ENCODE assay signal across 8 cellular contexts in the genomic region with DNA sequence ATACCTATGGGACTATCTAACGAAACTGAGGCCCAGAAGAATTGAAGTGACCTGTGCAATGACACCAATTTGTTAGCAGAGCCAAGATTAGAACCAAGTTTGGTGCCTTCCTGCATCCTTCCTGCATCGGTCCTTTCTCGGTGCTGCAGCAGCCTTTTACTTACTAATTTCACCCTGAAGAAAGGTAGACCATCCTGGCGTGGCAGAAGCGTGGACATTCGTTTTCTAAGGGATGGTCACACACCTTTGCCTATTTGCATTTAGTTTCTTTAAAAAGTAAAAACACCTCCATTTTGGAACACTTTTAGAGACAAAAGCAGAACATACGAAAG. TPM values are rescaled to one million over a fixed set of nuclear protein-coding genes. Genes with fewer than 3 reads are reported as not detected.
DNase-seq lines count a peak whose midpoint lies in the region; ATAC-seq and TF ChIP-seq lines count a peak whose summit lies in the region.

No MANE protein-coding gene starts in this region.

- peak overlapping the region; percentile 87 to 94 (median 87) for H3K27ac ChIP-seq in Peyer's patch

- DNase-seq in activated naive CD4-positive, alpha-beta T cell treated with Interleukin-2 at 50 U/mL for 16 hours = peak; percentile 3
- no peak for DNase-seq in activated naive CD4-positive, alpha-beta T cell treated with anti-CD3 and anti-CD28 coated beads, Interleukin-2, amount 50 U/mL, for 16 hours
- DNase-seq in Peyer's patch (no peak), neural crest cell (ENCODE audit: low read depth, low spot score) (no peak), putamen (ENCODE audit: low spot score) (no peak), H4 (ENCODE audit: low spot score) (no peak)

- H3K9me3 ChIP-seq in Peyer's patch (no peaks in the 10 kb centered on the region), endocrine pancreas (ENCODE audit: control insufficient read depth, low read length) (no peaks in the 10 kb centered on the region)

- H3K4me1 Mint-ChIP-seq in neural crest cell = peaks cover 41% of the 10 kb centered on the region

- TF ChIP-seq POLR2A in Peyer's patch (IDR thresholded peaks at IDR 0.05) = no peak

- H3K4me3 ChIP-seq in Peyer's patch = peak overlapping the region; percentile 69 to 84 (median 75)
- H3K4me3 ChIP-seq in endocrine pancreas (ENCODE audit: control insufficient read depth, insufficient read depth, low read length) = peak overlapping the region; percentile 96

- peaks cover 0 to 21% (median 5%) of the 10 kb centered on the region in 4 donors for H3K4me1 ChIP-seq in Peyer's patch
- H3K4me1 ChIP-seq in endocrine pancreas (ENCODE audit: control insufficient read depth, insufficient read depth, low read length) = peaks cover 23% of the 10 kb centered on the region

- ATAC-seq in HG02981 (IDR thresholded peaks at IDR 0.05; ENCODE audit: unreplicated experiment) = no peak

- no peaks in the 10 kb centered on the region for H3K27me3 ChIP-seq in Peyer's patch
- H3K27me3 ChIP-seq in endocrine pancreas (ENCODE audit: control insufficient read depth, insufficient read depth, low read length) = no peaks in the 10 kb centered on the region

- TF ChIP-seq CTCF in Peyer's patch (IDR thresholded peaks at IDR 0.05) (no peak), neural crest cell (conservative IDR thresholded peaks at IDR 0.05) (no peak)

- no peaks in the 10 kb centered on the region for H3K9me3 Mint-ChIP-seq in neural crest cell

- H3K9ac ChIP-seq in endocrine pancreas (ENCODE audit: control insufficient read depth, insufficient read depth, low read length) = peak overlapping the region; percentile 89

- H3K36me3 Mint-ChIP-seq in neural crest cell (ENCODE audit: low read depth) = peaks cover 10% of the 10 kb centered on the region

- peaks cover 0 to 6% (median 0%) of the 10 kb centered on the region in 3 donors for H3K36me3 ChIP-seq in Peyer's patch
- H3K36me3 ChIP-seq in endocrine pancreas (ENCODE audit: control insufficient read depth, insufficient read depth, low read length) = no peaks in the 10 kb centered on the region

- H3K27me3 Mint-ChIP-seq in neural crest cell (ENCODE audit: low read depth) = no peaks in the 10 kb centered on the region

- H3K27ac Mint-ChIP-seq in neural crest cell (ENCODE audit: unreplicated experiment) = peak overlapping the region; percentile 99

- H3K4me3 Mint-ChIP-seq in neural crest cell = peak overlapping the region; percentile 94

RNA-seq across cellular contexts. Expression of a gene that starts 0.7 kb away (rescaled TPM):
- total RNA-seq in Peyer's patch = 10 to 100 TPM; 22.9 to 38.0 (median 29.4) TPM
- 49.9 and 50.0 TPM in 2 replicates for total RNA-seq in neural crest cell
- total RNA-seq in H4 (2014; rRNA removed; shearing (Covaris generic)) = 81.7 and 111 TPM in 2 replicates

RNA-seq across cellular contexts. Expression of a gene that starts 41.3 kb away (rescaled TPM):
- total RNA-seq in Peyer's patch (not detected), neural crest cell (not detected in 2 replicates)
- total RNA-seq in H4 (2014; rRNA removed; shearing (Covaris generic)) = 1.4 and 2.0 TPM in 2 replicates
